ENCODE assay signal across 22 cellular contexts in genomic region chr10:57699944-57700343, GRCh38.
DNase-seq lines count a peak whose midpoint lies in the region; FAIRE-seq and TF ChIP-seq lines count a peak whose summit lies in the region.
"Had no signal": no experiment of that assay in that cellular context is flagged by ENCODE, and none has a peak within 500 bp of the region (broad histone marks: within the 10 kb centered on the region; RNA-seq: fewer than 3 reads in every experiment).

No MANE protein-coding gene starts in this region.

- TF ChIP-seq POLR2A in H54 (IDR thresholded peaks at IDR 0.05; ENCODE audit: low read depth, low read length) = no peak

- H3K9me3 Mint-ChIP-seq in chondrocyte (ENCODE audit: low read depth) (no peaks in the 10 kb centered on the region), osteocyte (ENCODE audit: unreplicated experiment) (peaks cover 9% of the 10 kb centered on the region)
- H3K9me3 Mint-ChIP-seq: activated CD4-positive, alpha-beta T cell treated with anti-CD3 and anti-CD28 coated beads, Interleukin-2, amount 10 ng/mL, durations not matched to agents 24 days and 14 days; activated naive CD8-positive, alpha-beta T cell treated with anti-CD3 and anti-CD28 coated beads for 36 hours had no signal

- no peaks in the 10 kb centered on the region for H3K36me3 Mint-ChIP-seq in chondrocyte (ENCODE audit: low read depth)
- H3K36me3 Mint-ChIP-seq in osteocyte (ENCODE audit: unreplicated experiment) = peaks cover 1% of the 10 kb centered on the region
- H3K36me3 Mint-ChIP-seq: activated naive CD8-positive, alpha-beta T cell treated with anti-CD3 and anti-CD28 coated beads for 36 hours; T-cell had no signal

- no peak overlapping the region for H3K4me3 Mint-ChIP-seq in chondrocyte (ENCODE audit: unreplicated experiment)
- no peak overlapping the region for H3K4me3 Mint-ChIP-seq in osteocyte (ENCODE audit: unreplicated experiment)
- H3K4me3 Mint-ChIP-seq: activated CD4-positive, alpha-beta T cell treated with anti-CD3 and anti-CD28 coated beads, Interleukin-2, amount 10 ng/mL, durations not matched to agents 24 days and 14 days; activated naive CD8-positive, alpha-beta T cell treated with anti-CD3 and anti-CD28 coated beads for 36 hours; activated T-helper 17 cell treated with anti-CD3 and anti-CD28 coated beads, Interleukin-2, amount 50 U/mL, for 72 hours; T-cell had no signal

- H3K27me3 Mint-ChIP-seq in chondrocyte (ENCODE audit: low read depth) (no peaks in the 10 kb centered on the region), osteocyte (ENCODE audit: unreplicated experiment) (no peaks in the 10 kb centered on the region)
- H3K27me3 Mint-ChIP-seq: activated CD4-positive, alpha-beta T cell treated with anti-CD3 and anti-CD28 coated beads, Interleukin-2, amount 10 ng/mL, durations not matched to agents 24 days and 14 days; activated naive CD8-positive, alpha-beta T cell treated with anti-CD3 and anti-CD28 coated beads for 36 hours; activated T-helper 17 cell treated with anti-CD3 and anti-CD28 coated beads, Interleukin-2, amount 50 U/mL, for 72 hours; T-cell had no signal

- H3K4me1 Mint-ChIP-seq in chondrocyte (ENCODE audit: low read depth) = peaks cover 65% of the 10 kb centered on the region
- peaks cover 73% of the 10 kb centered on the region for H3K4me1 Mint-ChIP-seq in osteocyte (ENCODE audit: unreplicated experiment)
- H3K4me1 Mint-ChIP-seq: activated CD4-positive, alpha-beta T cell treated with anti-CD3 and anti-CD28 coated beads, Interleukin-2, amount 10 ng/mL, durations not matched to agents 24 days and 14 days; activated naive CD8-positive, alpha-beta T cell treated with anti-CD3 and anti-CD28 coated beads for 36 hours; activated T-helper 17 cell treated with anti-CD3 and anti-CD28 coated beads, Interleukin-2, amount 50 U/mL, for 72 hours; T-cell had no signal

- H3K27ac Mint-ChIP-seq in chondrocyte (ENCODE audit: unreplicated experiment) (peak overlapping the region; percentile 79), osteocyte (ENCODE audit: unreplicated experiment) (peak overlapping the region; percentile 95)
- H3K27ac Mint-ChIP-seq: activated CD4-positive, alpha-beta T cell treated with anti-CD3 and anti-CD28 coated beads, Interleukin-2, amount 10 ng/mL, durations not matched to agents 24 days and 14 days; activated naive CD8-positive, alpha-beta T cell treated with anti-CD3 and anti-CD28 coated beads for 36 hours; activated T-helper 17 cell treated with anti-CD3 and anti-CD28 coated beads, Interleukin-2, amount 50 U/mL, for 72 hours; T-cell had no signal

- no peak for FAIRE-seq in H54 (lab: Jason Lieb, UNC)
- FAIRE-seq: GM18507 had no signal

- DNase-seq in DMS53 (lab: John Stamatoyannopoulos, UW) = peak; percentile 51
- no peak for DNase-seq in DMS53 treated with DMSO at 0.1 percent for 48 hours (lab: John Stamatoyannopoulos, UW; ENCODE audit: unreplicated experiment)
- DNase-seq in NCI-H1105 (lab: John Stamatoyannopoulos, UW) = peak; percentile 35
- no peak for DNase-seq in chondrocyte (ENCODE audit: low spot score)
- no peak for DNase-seq in osteocyte (ENCODE audit: extremely low spot score, unreplicated experiment)
- DNase-seq in GM03348 (ENCODE audit: low spot score) = no peak
- DNase-seq in H54 (ENCODE audit: insufficient read length, low spot score) = no peak
- no peak for DNase-seq in GM19240 (ENCODE audit: insufficient read length, low spot score)
- DNase-seq: activated CD4-positive, alpha-beta T cell treated with anti-CD3 and anti-CD28 coated beads, Interleukin-2, amount 10 ng/mL, durations not matched to agents 24 days and 14 days; activated naive CD8-positive, alpha-beta T cell treated with anti-CD3 and anti-CD28 coated beads for 36 hours; dermis blood vessel endothelial cell; NCI-H2029; NCI-H524; nucleus accumbens; retina; Right ventricle myocardium superior; stimulated activated CD4-positive, alpha-beta T cell treated with anti-CD3 and anti-CD28 coated beads, Interleukin-12 subunit alpha, Interleukin-12 subunit beta, amount 100 ng/mL, for 4 hours; stomach; T-cell; trophoblast cell had no signal

- TF ChIP-seq CTCF in chondrocyte (IDR thresholded peaks at IDR 0.05) (no peak), osteocyte (IDR thresholded peaks at IDR 0.05) (no peak)

Comparison
In these comparisons a context has a peak if more than half of its experiments do, and no peak if none do; other contexts are left out.
1. DNase-seq: peak in DMS53 (single experiment) and NCI-H1105 (single experiment); none in DMS53 treated with DMSO at 0.1 percent for 48 hours (single experiment), chondrocyte (single experiment), osteocyte (single experiment), GM03348 (single experiment), H54 (single experiment) and GM19240 (single experiment).